36 cellular contexts compared by ENCODE assay signal in genomic region chr4:43918377-43918776, GRCh38.
DNase-seq lines count a peak whose midpoint lies in the region; ATAC-seq, FAIRE-seq and TF ChIP-seq lines count a peak whose summit lies in the region.
"Had no signal": no experiment of that assay in that cellular context is flagged by ENCODE, and none has a peak within 500 bp of the region (broad histone marks: within the 10 kb centered on the region; RNA-seq: fewer than 3 reads in every experiment).

No MANE protein-coding gene starts in this region.

- 1% methylated on average over 3 of the region's 3 CpGs for WGBS in HepG2 (ENCODE audit: low lambda C conversion rate)
- 63% methylated on average over 3 of the region's 3 CpGs for WGBS in right lobe of liver (ENCODE audit: insufficient coverage, low coverage, low lambda C conversion rate, missing lambda C conversion rate)
- 18% methylated on average over 3 of the region's 3 CpGs for WGBS in A549 (ENCODE audit: missing lambda C conversion rate)
- no CpG with 5 or more reads among the region's 3 CpGs for WGBS in IMR-90 (ENCODE audit: extremely low coverage in 2 of 2, insufficient read length in 1 of 2), 2 experiments
- 2% methylated on average over 3 of the region's 3 CpGs for WGBS in K562 (ENCODE audit: insufficient coverage, low coverage, missing lambda C conversion rate)

- no peak overlapping the region for H3K56ac ChIP-seq in IMR-90 (ENCODE audit: extremely low read depth, insufficient read depth, low read length)

- H3K23ac ChIP-seq in IMR-90 (ENCODE audit: low read depth, low read length) = no peak overlapping the region

- H3K4me2 ChIP-seq in HepG2 (ENCODE audit: low read depth, low read length) = no peak overlapping the region
- no peak overlapping the region for H3K4me2 ChIP-seq in A549
- H3K4me2 ChIP-seq in IMR-90 (ENCODE audit: low read depth, low read length) = no peak overlapping the region
- H3K4me2 ChIP-seq in K562 (ENCODE audit: insufficient read depth, low read length) = no peak overlapping the region
- H3K4me2 ChIP-seq: BLaER1; BLaER1 treated with 17β-estradiol and CSF1 and Interleukin-3, amounts not matched to agents 10 nM and 100 nM had no signal

- H2BK15ac ChIP-seq in IMR-90 (ENCODE audit: low read depth, low read length) = no peak overlapping the region

- no peaks in the 10 kb centered on the region for H3K4me1 Mint-ChIP-seq in activated CD4-positive, alpha-beta memory T cell treated with anti-CD3 and anti-CD28 coated beads, Interleukin-2, amount 10 ng/mL, durations not matched to agents 7 days and 5 days
- H3K4me1 Mint-ChIP-seq: B cell; CD14-positive monocyte; CD4-positive, alpha-beta memory T cell; CD4-positive, CD25-positive, alpha-beta regulatory T cell; CD8-positive, alpha-beta memory T cell had no signal

- TF ChIP-seq RAD21 in HepG2 (CRISPR knock-in tag; IDR thresholded peaks at IDR 0.05) = no peak
- TF ChIP-seq RAD21 in A549 (conservative IDR thresholded peaks at IDR 0.05 in 1 of 2, IDR thresholded peaks at IDR 0.05 in 1 of 2) = no peak
- TF ChIP-seq RAD21 in IMR-90 (IDR thresholded peaks at IDR 0.05; ENCODE audit: low read length) = no peak
- TF ChIP-seq RAD21 in K562 (CRISPR knock-in tag; conservative IDR thresholded peaks at IDR 0.05 in 1 of 2, IDR thresholded peaks at IDR 0.05 in 1 of 2) = no peak

- H2AFZ ChIP-seq in HepG2 (ENCODE audit: low read length) (no peak overlapping the region), IMR-90 (replicated peaks; ENCODE audit: low read length, poor library complexity) (no peak overlapping the region), K562 (ENCODE audit: low read depth, low read length) (no peak overlapping the region)

- no peaks in the 10 kb centered on the region for H4K20me1 ChIP-seq in HepG2 (ENCODE audit: insufficient read depth, low read length)
- no peaks in the 10 kb centered on the region for H4K20me1 ChIP-seq in IMR-90 (ENCODE audit: insufficient read depth, low read length)
- H4K20me1 ChIP-seq in K562 (replicated peaks; ENCODE audit: control insufficient read depth, insufficient read depth, low read length) = no peaks in the 10 kb centered on the region
- H4K20me1 ChIP-seq: BLaER1; BLaER1 treated with 17β-estradiol and CSF1 and Interleukin-3, amounts not matched to agents 10 nM and 100 nM had no signal

- CTCF ChIA-PET in HepG2 (lab: Yijun Ruan, JAX; ENCODE audit: low intra/inter-chr PET ratio, low total read pairs) = no interaction called here
- CTCF ChIA-PET in A549 (lab: Yijun Ruan, JAX) = no interaction called here
- CTCF ChIA-PET in IMR-90 (lab: Yijun Ruan, JAX) = no interaction called here
- CTCF ChIA-PET in K562 (lab: Yijun Ruan, JAX; ENCODE audit: low intra/inter-chr PET ratio) = no interaction called here
- CTCF ChIA-PET in activated CD4-positive, alpha-beta memory T cell treated with anti-CD3 and anti-CD28 coated beads, Interleukin-2, amount 10 ng/mL, durations not matched to agents 7 days and 5 days (lab: Charles Lee) = no interaction called here

- H4K5ac ChIP-seq in IMR-90 (ENCODE audit: low read depth, low read length) = no peak overlapping the region

- no peaks in the 10 kb centered on the region for H3K27me3 Mint-ChIP-seq in activated CD4-positive, alpha-beta memory T cell treated with anti-CD3 and anti-CD28 coated beads, Interleukin-2, amount 10 ng/mL, durations not matched to agents 7 days and 5 days
- H3K27me3 Mint-ChIP-seq: B cell; CD4-positive, alpha-beta memory T cell; CD4-positive, alpha-beta T cell; CD4-positive, CD25-positive, alpha-beta regulatory T cell; CD8-positive, alpha-beta memory T cell had no signal

- no peaks in the 10 kb centered on the region for H3K36me3 ChIP-seq in HepG2 (replicated peaks in 1 of 2; ENCODE audit: control insufficient read depth in 1 of 2, insufficient read depth in 2 of 2, low read length in 2 of 2)
- no peaks in the 10 kb centered on the region for H3K36me3 ChIP-seq in right lobe of liver
- H3K36me3 ChIP-seq in IMR-90 (ENCODE audit: control insufficient read depth, insufficient read depth, low read length) = no peaks in the 10 kb centered on the region
- no peaks in the 10 kb centered on the region for H3K36me3 ChIP-seq in K562 (ENCODE audit: control insufficient read depth, insufficient read depth, low read length)
- H3K36me3 ChIP-seq in left ventricle myocardium inferior = no peaks in the 10 kb centered on the region
- H3K36me3 ChIP-seq: BE2C; BLaER1; BLaER1 treated with 17β-estradiol and CSF1 and Interleukin-3, amounts not matched to agents 10 nM and 100 nM had no signal

- H3K4me3 ChIP-seq in HepG2 (replicated peaks in 1 of 3; ENCODE audit: insufficient read depth in 1 of 3, low read depth in 2 of 3, low read length in 3 of 3) (no peak overlapping the region), right lobe of liver (no peak overlapping the region), A549 (no peak overlapping the region), IMR-90 (ENCODE audit: insufficient read depth, low read depth, low read length) (no peak overlapping the region), K562 (no peak overlapping the region), left ventricle myocardium inferior (no peak overlapping the region)
- H3K4me3 ChIP-seq: BLaER1; BLaER1 treated with 17β-estradiol and CSF1 and Interleukin-3, amounts not matched to agents 10 nM and 100 nM had no signal

- H3K4me1 ChIP-seq in HepG2 (ENCODE audit: insufficient read depth, low read length) (no peaks in the 10 kb centered on the region), right lobe of liver (no peaks in the 10 kb centered on the region), A549 (no peaks in the 10 kb centered on the region), IMR-90 (ENCODE audit: control insufficient read depth, insufficient read depth, low read length) (no peaks in the 10 kb centered on the region), K562 (replicated peaks in 1 of 2; ENCODE audit: control insufficient read depth in 2 of 2, insufficient read depth in 2 of 2, low read length in 2 of 2) (no peaks in the 10 kb centered on the region), left ventricle myocardium inferior (no peaks in the 10 kb centered on the region)
- H3K4me1 ChIP-seq: BE2C, Caco-2 had no signal

- TF ChIP-seq EP300 in HepG2 (IDR thresholded peaks at IDR 0.05; ENCODE audit: low read depth in 2 of 2, low read length in 2 of 2) = no peak
- no peak for TF ChIP-seq EP300 in HepG2 (CRISPR knock-in tag; IDR thresholded peaks at IDR 0.05; ENCODE audit: borderline replicate concordance)
- no peak for TF ChIP-seq EP300 in A549 (IDR thresholded peaks at IDR 0.05)
- no peak for TF ChIP-seq EP300 in K562 (IDR thresholded peaks at IDR 0.05; ENCODE audit: low read length)

- H3K9me1 ChIP-seq in IMR-90 (ENCODE audit: insufficient read depth, low read length) (no peaks in the 10 kb centered on the region), K562 (ENCODE audit: control insufficient read depth, insufficient read depth, low read length) (no peaks in the 10 kb centered on the region)

- H3K79me2 ChIP-seq in HepG2 (ENCODE audit: insufficient read depth, low read length) (no peaks in the 10 kb centered on the region), K562 (ENCODE audit: control insufficient read depth, insufficient read depth, low read length) (no peaks in the 10 kb centered on the region)

- H3K14ac ChIP-seq in IMR-90 (replicated peaks; ENCODE audit: low read depth, low read length) = no peak overlapping the region

- H3K79me1 ChIP-seq in IMR-90 (ENCODE audit: low read depth in 1 of 2, low read length in 2 of 2) = no peaks in the 10 kb centered on the region

- H2BK5ac ChIP-seq in IMR-90 (ENCODE audit: low read depth, low read length, poor library complexity, severe bottlenecking) = no peak overlapping the region

- POLR2A ChIA-PET in HepG2 (lab: Yijun Ruan, JAX) = no interaction called here
- POLR2A ChIA-PET in A549 (lab: Yijun Ruan, JAX) = no interaction called here
- POLR2A ChIA-PET in IMR-90 (lab: Charles Lee; ENCODE audit: unreplicated experiment) = no interaction called here
- POLR2A ChIA-PET in K562 (lab: Yijun Ruan, JAX) = no interaction called here
- POLR2A ChIA-PET in activated CD4-positive, alpha-beta memory T cell treated with anti-CD3 and anti-CD28 coated beads, Interleukin-2, amount 10 ng/mL, durations not matched to agents 7 days and 5 days (lab: Charles Lee) = no interaction called here

- TF ChIP-seq CTCF in HepG2 (CRISPR knock-in tag; IDR thresholded peaks at IDR 0.05) (no peak), right lobe of liver (IDR thresholded peaks at IDR 0.05) (no peak), A549 (IDR thresholded peaks at IDR 0.05) (no peak), IMR-90 (conservative IDR thresholded peaks at IDR 0.05; ENCODE audit: low read depth, low read length) (no peak), K562 (IDR thresholded peaks at IDR 0.05 in 2 of 3, conservative IDR thresholded peaks at IDR 0.05 in 1 of 3; ENCODE audit: insufficient read depth in 2 of 3, low read depth in 1 of 3, low read length in 3 of 3) (no peak), left ventricle myocardium inferior (IDR thresholded peaks at IDR 0.05; ENCODE audit: borderline replicate concordance) (no peak)

- H2AK9ac ChIP-seq in IMR-90 (replicated peaks; ENCODE audit: low read depth, low read length, poor library complexity) = no peak overlapping the region

- no peak overlapping the region for H2BK120ac ChIP-seq in IMR-90 (ENCODE audit: low read depth, low read length)

- no peak overlapping the region for H3K18ac ChIP-seq in IMR-90 (ENCODE audit: low read depth, low read length)

- no peak overlapping the region for H2AK5ac ChIP-seq in IMR-90 (ENCODE audit: low read depth, low read length)

- ATAC-seq in HepG2 = no peak
- no peak for ATAC-seq in right lobe of liver
- ATAC-seq in A549 = no peak
- no peak for ATAC-seq in IMR-90 (ENCODE audit: low read depth)
- no peak for ATAC-seq in K562
- ATAC-seq: CD8-positive, alpha-beta T cell had no signal

- no peaks in the 10 kb centered on the region for H3K36me3 Mint-ChIP-seq in activated CD4-positive, alpha-beta memory T cell treated with anti-CD3 and anti-CD28 coated beads, Interleukin-2, amount 10 ng/mL, durations not matched to agents 7 days and 5 days (ENCODE audit: low read depth)
- H3K36me3 Mint-ChIP-seq: CD14-positive monocyte; CD4-positive, alpha-beta memory T cell; CD4-positive, CD25-positive, alpha-beta regulatory T cell; CD8-positive, alpha-beta memory T cell; CD8-positive, alpha-beta T cell had no signal

- H3K9me3 Mint-ChIP-seq in activated CD4-positive, alpha-beta memory T cell treated with anti-CD3 and anti-CD28 coated beads, Interleukin-2, amount 10 ng/mL, durations not matched to agents 7 days and 5 days = peaks cover 14% of the 10 kb centered on the region

- no peak overlapping the region for H3K4ac ChIP-seq in IMR-90 (ENCODE audit: low read depth, low read length)

- BruUV-seq in HepG2 (replicated peaks; lab: Mats Ljungman, UMichigan) = no TSS peak
- no TSS peak for BruUV-seq in IMR-90 (replicated peaks; lab: Mats Ljungman, UMichigan)
- no TSS peak for BruUV-seq in K562 (replicated peaks; lab: Mats Ljungman, UMichigan)

- FAIRE-seq in HepG2 (lab: Jason Lieb, UNC) (no peak), A549 (lab: Jason Lieb, UNC) (no peak), K562 (lab: Jason Lieb, UNC) (no peak)
- FAIRE-seq: A204.1, D721Med had no signal

- H4K8ac ChIP-seq in IMR-90 (ENCODE audit: low read depth in 2 of 2, low read length in 2 of 2) = no peak overlapping the region

- intact Hi-C loops in HepG2 (cut with micrococcal nuclease; ENCODE audit: unreplicated experiment) = no loop called here
- intact Hi-C loops in right lobe of liver (cut with DNase I) = no loop called here
- intact Hi-C loops in IMR-90 (cut with micrococcal nuclease) = no loop called here
- intact Hi-C loops in K562 (cut with micrococcal nuclease) = no loop called here
- intact Hi-C loops in left ventricle myocardium inferior (cut with micrococcal nuclease) = no loop called here

- DNase-seq in HepG2 (ENCODE audit: low spot score) (no peak), right lobe of liver (no peak), A549 (ENCODE audit: low read depth in 1 of 2, low spot score in 1 of 2) (no peak), IMR-90 (no peak), K562 (ENCODE audit: extremely low read depth in 1 of 4, low spot score in 3 of 4) (no peak), left ventricle myocardium inferior (no peak)
- DNase-seq in activated CD4-positive, alpha-beta memory T cell treated with anti-CD3 and anti-CD28 coated beads, Interleukin-2, amount 10 ng/mL, durations not matched to agents 7 days and 5 days = no peak
- no peak for DNase-seq in stimulated activated CD4-positive, alpha-beta T cell treated with anti-CD3 and anti-CD28 coated beads, Interleukin-4, amount 100 ng/mL, for 4 hours
- DNase-seq: 8988T; ACHN; AML-193; BE2C; C1 segment of cervical spinal cord; Caco-2; Calu3; CD4-positive, alpha-beta memory T cell; CD4-positive, alpha-beta T cell; CD4-positive, CD25-positive, alpha-beta regulatory T cell; CD8-positive, alpha-beta memory T cell; CD8-positive, alpha-beta T cell; COR-L47; DMS 273 treated with DMSO at 0.1 percent for 48 hours; DMS153; DMS53; DMS79; DMS79 treated with DMSO at 0.1 percent for 48 hours; DND-41; EL had no signal

- H3K27ac ChIP-seq in HepG2 (ENCODE audit: extremely low read length, insufficient read depth, low read length) = no peak overlapping the region
- H3K27ac ChIP-seq in right lobe of liver = no peak overlapping the region
- no peak overlapping the region for H3K27ac ChIP-seq in A549
- no peak overlapping the region for H3K27ac ChIP-seq in IMR-90 (ENCODE audit: insufficient read depth, low read length)
- H3K27ac ChIP-seq in K562 (ENCODE audit: extremely low read depth, low read depth, low read length) = no peak overlapping the region
- no peak overlapping the region for H3K27ac ChIP-seq in left ventricle myocardium inferior (replicated peaks)
- H3K27ac ChIP-seq: 22Rv1; BLaER1; BLaER1 treated with 17β-estradiol and CSF1 and Interleukin-3, amounts not matched to agents 10 nM and 100 nM; C4-2B had no signal

- H3K27me3 ChIP-seq in HepG2 (ENCODE audit: control insufficient read depth in 1 of 2, insufficient read depth in 2 of 2, low read length in 2 of 2) (no peaks in the 10 kb centered on the region), right lobe of liver (no peaks in the 10 kb centered on the region), IMR-90 (ENCODE audit: control insufficient read depth, insufficient read depth, low read length) (no peaks in the 10 kb centered on the region), K562 (ENCODE audit: control insufficient read depth in 2 of 2, insufficient read depth in 2 of 2, low read length in 2 of 2) (no peaks in the 10 kb centered on the region), left ventricle myocardium inferior (ENCODE audit: low read depth) (no peaks in the 10 kb centered on the region)
- H3K27me3 ChIP-seq: BE2C; BLaER1; BLaER1 treated with 17β-estradiol and CSF1 and Interleukin-3, amounts not matched to agents 10 nM and 100 nM had no signal

- no peak overlapping the region for H2BK20ac ChIP-seq in IMR-90 (ENCODE audit: low read depth, low read length)

- dilution Hi-C loops in IMR-90 (cut with HindIII; ENCODE audit: low sequenced_read_pairs, unreplicated experiment) = no loop called here

- in situ Hi-C loops in HepG2 (cut with HindIII; ENCODE audit: extremely low pct_ligation_motif_present, low pct_unique_long_range_greater_than_20kb) (no loop called here), IMR-90 (cut with MboI; ENCODE audit: low sequenced_read_pairs) (no loop called here), K562 (cut with MboI) (no loop called here)

- H4K91ac ChIP-seq in IMR-90 (ENCODE audit: insufficient read depth, low read depth, low read length) = no peak overlapping the region

- H3K4me3 Mint-ChIP-seq in activated CD4-positive, alpha-beta memory T cell treated with anti-CD3 and anti-CD28 coated beads, Interleukin-2, amount 10 ng/mL, durations not matched to agents 7 days and 5 days = no peak overlapping the region
- H3K4me3 Mint-ChIP-seq: B cell; CD14-positive monocyte; CD4-positive, alpha-beta memory T cell; CD4-positive, alpha-beta T cell; CD4-positive, CD25-positive, alpha-beta regulatory T cell; CD8-positive, alpha-beta memory T cell; CD8-positive, alpha-beta T cell had no signal

- TF ChIP-seq POLR2A in HepG2 (IDR thresholded peaks at IDR 0.05; ENCODE audit: insufficient read depth in 1 of 2, low read depth in 2 of 2, low read length in 2 of 2) = no peak
- no peak for TF ChIP-seq POLR2A in right lobe of liver (IDR thresholded peaks at IDR 0.05)
- TF ChIP-seq POLR2A in A549 (IDR thresholded peaks at IDR 0.05; ENCODE audit: low read length) = no peak
- TF ChIP-seq POLR2A in IMR-90 (IDR thresholded peaks at IDR 0.05; ENCODE audit: low read depth, low read length) = no peak
- no peak for TF ChIP-seq POLR2A in K562 (conservative IDR thresholded peaks at IDR 0.05)

- H3K9me3 ChIP-seq in HepG2 (ENCODE audit: low read length) = peaks cover 7% of the 10 kb centered on the region; the same call in 1 of the 2 replicates
- H3K9me3 ChIP-seq in right lobe of liver = no peaks in the 10 kb centered on the region
- H3K9me3 ChIP-seq in A549 = no peaks in the 10 kb centered on the region
- no peaks in the 10 kb centered on the region for H3K9me3 ChIP-seq in IMR-90 (ENCODE audit: control insufficient read depth, insufficient read depth, low read length)
- H3K9me3 ChIP-seq in K562 (replicated peaks; ENCODE audit: control insufficient read depth, insufficient read depth, low read depth, low read length) = no peaks in the 10 kb centered on the region
- H3K9me3 ChIP-seq in left ventricle myocardium inferior (replicated peaks) = peaks cover 45% of the 10 kb centered on the region
- H3K9me3 ChIP-seq: BE2C, Caco-2 had no signal

- no peak overlapping the region for H3K27ac Mint-ChIP-seq in activated CD4-positive, alpha-beta memory T cell treated with anti-CD3 and anti-CD28 coated beads, Interleukin-2, amount 10 ng/mL, durations not matched to agents 7 days and 5 days
- H3K27ac Mint-ChIP-seq: B cell; CD14-positive monocyte; CD4-positive, alpha-beta memory T cell; CD4-positive, alpha-beta T cell; CD4-positive, CD25-positive, alpha-beta regulatory T cell; CD8-positive, alpha-beta memory T cell; CD8-positive, alpha-beta T cell had no signal

- no peak overlapping the region for H3K9ac ChIP-seq in HepG2 (ENCODE audit: insufficient read depth, low read depth, low read length)
- no peak overlapping the region for H3K9ac ChIP-seq in IMR-90 (ENCODE audit: low read depth, low read length)
- no peak overlapping the region for H3K9ac ChIP-seq in K562 (ENCODE audit: insufficient read depth in 1 of 2, low read depth in 2 of 2, low read length in 2 of 2)
- H3K9ac ChIP-seq: BLaER1; BLaER1 treated with 17β-estradiol and CSF1 and Interleukin-3, amounts not matched to agents 10 nM and 100 nM had no signal

Comparison
In these comparisons a context has a peak if more than half of its experiments do, and no peak if none do; other contexts are left out.
1. Of the 241 proteins assayed by ChIP-seq in both HepG2 and K562: peak only in HepG2: MAFF; only in K562: MAFG; in both: MAFK; in neither: 238.